In genomic region chr7:124930173-124930623, GRCh38 we compare ENCODE assay signal across 8 cellular contexts. TPM values are rescaled to one million over a fixed set of nuclear protein-coding genes. Genes with fewer than 3 reads are reported as not detected.
DNase-seq lines count a peak whose midpoint lies in the region; ATAC-seq, FAIRE-seq and TF ChIP-seq lines count a peak whose summit lies in the region.

No MANE protein-coding gene starts in this region.

- H4K20me1 ChIP-seq in keratinocyte (ENCODE audit: control insufficient read depth, extremely low read depth, insufficient read depth, low read length), result no peaks in the 10 kb centered on the region

- H3K27ac ChIP-seq in keratinocyte (ENCODE audit: control insufficient read depth, insufficient read depth, low read length), result no peak overlapping the region
- H3K27ac ChIP-seq in testis, result peak overlapping the region; percentile 88 to 94

- no peaks in the 10 kb centered on the region for H3K9me3 Mint-ChIP-seq in activated CD8-positive, alpha-beta memory T cell treated with anti-CD3 and anti-CD28 coated beads, Interleukin-2, amount 10 ng/mL, durations not matched to agents 7 days and 5 days (ENCODE audit: low read depth)
- H3K9me3 Mint-ChIP-seq in activated CD8-positive, alpha-beta T cell treated with anti-CD3 and anti-CD28 coated beads, Interleukin-2, amount 10 ng/mL, durations not matched to agents 7 days and 5 days (ENCODE audit: insufficient read depth), result no peaks in the 10 kb centered on the region

- peak overlapping the region; percentile 65 to 89 (median 85) for H3K4me3 ChIP-seq in keratinocyte (ENCODE audit: control insufficient read depth in 2 of 3, extremely low read depth in 1 of 3, insufficient read depth in 2 of 3, low read depth in 1 of 3, low read length in 3 of 3)
- peak overlapping the region; percentile 61 to 77 for H3K4me3 ChIP-seq in testis

- POLR2A ChIA-PET in activated CD8-positive, alpha-beta T cell treated with anti-CD3 and anti-CD28 coated beads, Interleukin-2, amount 10 ng/mL, durations not matched to agents 7 days and 5 days (lab: Charles Lee), result interaction anchor here (0.6 to 1.5 kb wide), 4 partner anchors 9 to 40 kb away, joined by 3 to 7 read pairs (median 4); no protein-coding TSS in a partner anchor

- dilution Hi-C loops in keratinocyte (cut with MboI; ENCODE audit: extremely low pct_ligation_motif_present, low sequenced_read_pairs), result no loop called here

- H3K4me3 Mint-ChIP-seq in activated CD8-positive, alpha-beta memory T cell treated with anti-CD3 and anti-CD28 coated beads, Interleukin-2, amount 10 ng/mL, durations not matched to agents 7 days and 5 days, result peak overlapping the region; percentile 95
- H3K4me3 Mint-ChIP-seq in activated CD8-positive, alpha-beta T cell treated with anti-CD3 and anti-CD28 coated beads, Interleukin-2, amount 10 ng/mL, durations not matched to agents 7 days and 5 days, result peak overlapping the region; percentile 92

- H2AFZ ChIP-seq in keratinocyte (ENCODE audit: control insufficient read depth, low read length), result peak overlapping the region; percentile 76

- no peaks in the 10 kb centered on the region for H3K9me1 ChIP-seq in keratinocyte (ENCODE audit: control insufficient read depth, extremely low read depth, insufficient read depth, low read length)

- H3K27me3 Mint-ChIP-seq in activated CD8-positive, alpha-beta memory T cell treated with anti-CD3 and anti-CD28 coated beads, Interleukin-2, amount 10 ng/mL, durations not matched to agents 7 days and 5 days, result no peaks in the 10 kb centered on the region
- peaks cover 4% of the 10 kb centered on the region for H3K27me3 Mint-ChIP-seq in activated CD8-positive, alpha-beta T cell treated with anti-CD3 and anti-CD28 coated beads, Interleukin-2, amount 10 ng/mL, durations not matched to agents 7 days and 5 days (ENCODE audit: low read depth)

- peak overlapping the region; percentile 92 for H3K4me2 ChIP-seq in keratinocyte (ENCODE audit: control insufficient read depth, extremely low read depth, insufficient read depth, low read depth, low read length)

- TF ChIP-seq POLR2A in testis (IDR thresholded peaks at IDR 0.05), result no peak

- WGBS in testis, 2 donors, result 0 to 2% methylated on average over 1 of the region's 1 CpG

- intact Hi-C loops in testis (cut with DNase I; ENCODE audit: low total_unique reads), result no loop called here

- H3K4me1 ChIP-seq in keratinocyte (ENCODE audit: control insufficient read depth, extremely low read depth, insufficient read depth, low read length) (peaks cover 4% of the 10 kb centered on the region), testis (peaks cover 6% of the 10 kb centered on the region)

- H3K79me2 ChIP-seq in keratinocyte (ENCODE audit: control insufficient read depth, insufficient read depth, low read length), result peaks cover 21% of the 10 kb centered on the region

- H3K27me3 ChIP-seq in keratinocyte (ENCODE audit: control insufficient read depth, extremely low read depth, insufficient read depth, low read length), result no peaks in the 10 kb centered on the region
- H3K27me3 ChIP-seq in testis, result no peaks in the 10 kb centered on the region

- peak overlapping the region; percentile 94 for H3K27ac Mint-ChIP-seq in activated CD8-positive, alpha-beta memory T cell treated with anti-CD3 and anti-CD28 coated beads, Interleukin-2, amount 10 ng/mL, durations not matched to agents 7 days and 5 days
- H3K27ac Mint-ChIP-seq in activated CD8-positive, alpha-beta T cell treated with anti-CD3 and anti-CD28 coated beads, Interleukin-2, amount 10 ng/mL, durations not matched to agents 7 days and 5 days, result peak overlapping the region; percentile 90

- H3K9ac ChIP-seq in keratinocyte (ENCODE audit: control insufficient read depth, extremely low read depth, insufficient read depth, low read length), result no peak overlapping the region

- DNase-seq in activated CD8-positive, alpha-beta memory T cell treated with anti-CD3 and anti-CD28 coated beads, Interleukin-2, amount 10 ng/mL, durations not matched to agents 7 days and 5 days, result no peak
- DNase-seq in activated CD8-positive, alpha-beta memory T cell treated with anti-CD3 and anti-CD28 coated beads for 24 hours, result no peak
- no peak for DNase-seq in activated CD8-positive, alpha-beta T cell treated with anti-CD3 and anti-CD28 coated beads, Interleukin-2, amount 10 ng/mL, durations not matched to agents 7 days and 5 days
- no peak for DNase-seq in keratinocyte (ENCODE audit: low read depth, low spot score)
- DNase-seq in testis, result no peak
- no peak for DNase-seq in COLO829 (ENCODE audit: low spot score)
- no peak for DNase-seq in mesenteric fat pad (ENCODE audit: low spot score)

- H3K36me3 ChIP-seq in keratinocyte (ENCODE audit: control insufficient read depth in 2 of 2, extremely low read depth in 1 of 2, insufficient read depth in 2 of 2, low read length in 2 of 2) (no peaks in the 10 kb centered on the region), testis (ENCODE audit: low read depth, missing control alignments) (no peaks in the 10 kb centered on the region)

- CTCF ChIA-PET in activated CD8-positive, alpha-beta memory T cell treated with anti-CD3 and anti-CD28 coated beads, Interleukin-2, amount 10 ng/mL, durations not matched to agents 7 days and 5 days (lab: Charles Lee), result interaction anchor here (1.1 kb wide), 1 partner anchor 18 kb away, joined by 3 read pairs; no protein-coding TSS in a partner anchor
- CTCF ChIA-PET in activated CD8-positive, alpha-beta T cell treated with anti-CD3 and anti-CD28 coated beads, Interleukin-2, amount 10 ng/mL, durations not matched to agents 7 days and 5 days (lab: Charles Lee), result interaction anchor here (0.9 kb wide), 1 partner anchor 10 kb away, joined by 3 read pairs; no protein-coding TSS in a partner anchor

- peaks cover 35% of the 10 kb centered on the region for H3K4me1 Mint-ChIP-seq in activated CD8-positive, alpha-beta memory T cell treated with anti-CD3 and anti-CD28 coated beads, Interleukin-2, amount 10 ng/mL, durations not matched to agents 7 days and 5 days
- H3K4me1 Mint-ChIP-seq in activated CD8-positive, alpha-beta T cell treated with anti-CD3 and anti-CD28 coated beads, Interleukin-2, amount 10 ng/mL, durations not matched to agents 7 days and 5 days (ENCODE audit: low read depth), result peaks cover 29% of the 10 kb centered on the region

- ATAC-seq in activated CD8-positive, alpha-beta memory T cell treated with anti-CD3 and anti-CD28 coated beads, Interleukin-2, amount 10 ng/mL, durations not matched to agents 7 days and 5 days, result no peak
- no peak for ATAC-seq in activated CD8-positive, alpha-beta T cell treated with anti-CD3 and anti-CD28 coated beads, Interleukin-2, amount 10 ng/mL, durations not matched to agents 7 days and 5 days
- ATAC-seq in GM19395 (IDR thresholded peaks at IDR 0.05; ENCODE audit: unreplicated experiment), result no peak

- FAIRE-seq in keratinocyte (lab: Jason Lieb, UNC), result no peak

- TF ChIP-seq CTCF in keratinocyte (optimal IDR thresholded peaks at IDR 0.05 in 1 of 3, IDR thresholded peaks at IDR 0.05 in 1 of 3, conservative IDR thresholded peaks at IDR 0.05 in 1 of 3; ENCODE audit: extremely low read depth in 1 of 3, insufficient read depth in 2 of 3, low read length in 3 of 3), result no peak
- TF ChIP-seq CTCF in testis (IDR thresholded peaks at IDR 0.05), result no peak

- H3K9me3 ChIP-seq in keratinocyte (ENCODE audit: control insufficient read depth, low read depth, low read length), result no peaks in the 10 kb centered on the region
- no peaks in the 10 kb centered on the region for H3K9me3 ChIP-seq in testis

- H3K36me3 Mint-ChIP-seq in activated CD8-positive, alpha-beta memory T cell treated with anti-CD3 and anti-CD28 coated beads, Interleukin-2, amount 10 ng/mL, durations not matched to agents 7 days and 5 days, result peaks cover 24% of the 10 kb centered on the region
- H3K36me3 Mint-ChIP-seq in activated CD8-positive, alpha-beta T cell treated with anti-CD3 and anti-CD28 coated beads, Interleukin-2, amount 10 ng/mL, durations not matched to agents 7 days and 5 days (ENCODE audit: low read depth), result peaks cover 26% of the 10 kb centered on the region

RNA-seq across cellular contexts. Expression of gene POT1, which starts 0.6 kb away (rescaled TPM):
- 10 to 100 TPM; 26.2 to 30.8 TPM for total RNA-seq in activated CD8-positive, alpha-beta memory T cell treated with anti-CD3 and anti-CD28 coated beads, Interleukin-2, amount 10 ng/mL, durations not matched to agents 7 days and 5 days
- total RNA-seq in activated CD8-positive, alpha-beta T cell treated with anti-CD3 and anti-CD28 coated beads, Interleukin-2, amount 10 ng/mL, durations not matched to agents 7 days and 5 days, result 10 to 100 TPM; 29.1 to 30.4 TPM
- polyA plus RNA-seq in keratinocyte (12.9 to 36.6 TPM (median 23.8 TPM) in 3 replicates), testis (ENCODE audit: insufficient read depth, low read depth, low replicate concordance) (28.9 TPM)
- 26.2 TPM for polyA plus RNA-seq in keratinocyte (2011; ENCODE audit: low read depth)
- polyA plus RNA-seq in keratinocyte (2011; cell fraction: cytosol; rRNA removed), result 10.7 and 21.0 TPM in 2 replicates
- polyA plus RNA-seq in keratinocyte (2011; cell fraction: nucleus; rRNA removed), result 17.8 and 19.6 TPM in 2 replicates
- 8.8 and 11.6 TPM in 2 replicates for polyA plus RNA-seq in keratinocyte (2012; ENCODE audit: low replicate concordance)
- polyA minus RNA-seq in keratinocyte, result 7.8 to 59.1 TPM (median 51.4 TPM) in 3 replicates
- polyA minus RNA-seq in keratinocyte (2011; cell fraction: cytosol; rRNA and poly(A)+ RNA removed), result 18.8 TPM
- 35.1 and 51.2 TPM in 2 replicates for polyA minus RNA-seq in keratinocyte (2011; cell fraction: nucleus; rRNA and poly(A)+ RNA removed)
- total RNA-seq in testis (10 to 100 TPM; 58.4 to 64.3 TPM), mesenteric fat pad (15.0 TPM)
